35 cellular contexts compared by ENCODE assay signal in the genomic region with DNA sequence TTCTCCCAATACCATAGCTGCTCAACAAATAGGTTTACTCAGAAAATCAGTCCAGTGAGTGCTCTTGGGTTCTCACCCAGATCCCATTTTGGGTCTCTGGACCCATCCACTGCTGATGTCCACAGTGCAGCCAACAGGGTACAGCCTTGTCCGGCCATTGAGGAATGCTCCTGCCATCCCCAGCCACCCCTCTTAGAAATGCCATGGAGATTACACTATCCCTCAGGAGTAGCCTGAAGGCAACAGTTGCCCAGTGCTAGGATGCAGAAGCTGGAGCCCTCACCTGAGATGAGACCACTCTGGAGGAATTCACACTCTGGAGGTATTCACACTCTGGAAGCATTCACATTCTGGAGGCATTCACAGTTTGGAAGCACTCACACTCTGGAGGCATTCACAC.
"Had no signal": no experiment of that assay in that cellular context is flagged by ENCODE, and none has a peak within 500 bp of the region (broad histone marks: within the 10 kb centered on the region; RNA-seq: fewer than 3 reads in every experiment).

No MANE protein-coding gene starts in this region.

- H3K4me3 ChIP-seq: MG63 had no signal

- H3K36me3 ChIP-seq: MG63 had no signal

- H3K27ac ChIP-seq: KMS-11 had no signal

- H3K9me3 ChIP-seq: MG63 had no signal

- H3K27me3 ChIP-seq: MG63 had no signal

- DNase-seq: Karpas-422, Kasumi-1, KBM-7, KG1, MG63, MM.1S, MV-4-11, NCI-H1048, NCI-H1092, NCI-H1092 treated with DMSO at 0.1 percent for 48 hours, NCI-H1105, NCI-H1105 treated with DMSO at 0.1 percent for 48 hours, NCI-H1417, NCI-H1417 treated with DMSO at 0.1 percent for 48 hours, NCI-H1436, NCI-H1436 treated with DMSO at 0.1 percent for 48 hours, NCI-H146, NCI-H1694, NCI-H1694 treated with DMSO at 0.1 percent for 48 hours, NCI-H187, NCI-H187 treated with DMSO at 0.1 percent for 48 hours, NCI-H1930, NCI-H2029, NCI-H2029 treated with DMSO at 0.1 percent for 48 hours, NCI-H2081, NCI-H2081 treated with DMSO at 0.1 percent for 48 hours, NCI-H2107, NCI-H2171, NCI-H2171 treated with DMSO at 0.1 percent for 48 hours, NCI-H2227 treated with DMSO at 0.1 percent for 48 hours, NCI-H226, NCI-H345, NCI-H446, NCI-H446 treated with DMSO at 0.1 percent for 48 hours had no signal
